15 cellular contexts compared by ENCODE assay signal in the genomic region with DNA sequence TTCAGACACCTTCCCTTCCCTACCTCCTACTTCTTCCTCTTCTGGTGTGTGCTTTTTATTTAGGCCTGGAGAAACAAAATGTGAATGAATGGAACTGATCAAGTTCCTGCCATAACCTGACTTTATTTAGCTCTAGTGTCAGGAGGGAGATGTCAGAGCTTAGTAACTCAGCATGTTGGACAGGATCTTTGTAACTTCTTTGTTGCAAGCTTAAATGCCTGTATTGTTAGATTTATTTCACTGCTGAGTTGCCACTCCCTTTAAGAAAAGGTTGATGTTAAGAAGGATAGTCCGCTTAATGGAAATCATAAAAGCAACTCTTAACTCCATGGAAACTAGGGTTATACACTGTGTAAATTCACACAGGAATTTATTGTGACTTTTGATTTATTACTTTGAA. TPM values are rescaled to one million over a fixed set of nuclear protein-coding genes. Genes with fewer than 3 reads are reported as not detected.
DNase-seq lines count a peak whose midpoint lies in the region; ATAC-seq and TF ChIP-seq lines count a peak whose summit lies in the region.
"Had no signal": no experiment of that assay in that cellular context is flagged by ENCODE, and none has a peak within 500 bp of the region (broad histone marks: within the 10 kb centered on the region; RNA-seq: fewer than 3 reads in every experiment).

No MANE protein-coding gene starts in this region.

- no peak overlapping the region for H3K4me3 ChIP-seq in SK-N-SH (ENCODE audit: low read depth in 2 of 2, low read length in 1 of 2)
- H3K4me3 ChIP-seq in GM23248: peak overlapping the region; percentile 28
- H3K4me3 ChIP-seq in neural cell (ENCODE audit: low read length): peak overlapping the region; percentile 81
- H3K4me3 ChIP-seq: skin epidermis had no signal

- ATAC-seq in SK-N-SH treated with all-trans-retinoic acid at 6 μM for 48 hours (no peak), GM21576 (IDR thresholded peaks at IDR 0.05; ENCODE audit: unreplicated experiment) (no peak)
- no peak for ATAC-seq in activated naive CD8-positive, alpha-beta T cell treated with anti-CD3 and anti-CD28 coated beads, Interleukin-2, amount 10 ng/mL, durations not matched to agents 7 days and 5 days (ENCODE audit: low read depth)

- H3K4me3 Mint-ChIP-seq in activated naive CD8-positive, alpha-beta T cell treated with anti-CD3 and anti-CD28 coated beads, Interleukin-2, amount 10 ng/mL, durations not matched to agents 7 days and 5 days: peak overlapping the region; percentile 74

- H3K36me3 ChIP-seq in SK-N-SH (replicated peaks in 1 of 2; ENCODE audit: control insufficient read depth in 1 of 2, insufficient read depth in 2 of 2, low read length in 1 of 2) (peaks cover 0 to 20% of the 10 kb centered on the region in 2 experiments), GM23248 (ENCODE audit: low read depth) (no peaks in the 10 kb centered on the region), neural cell (ENCODE audit: insufficient read depth, low read length) (no peaks in the 10 kb centered on the region)

- H3K27ac Mint-ChIP-seq in activated naive CD8-positive, alpha-beta T cell treated with anti-CD3 and anti-CD28 coated beads, Interleukin-2, amount 10 ng/mL, durations not matched to agents 7 days and 5 days: no peak overlapping the region
- H3K27ac Mint-ChIP-seq: H9 had no signal

- in situ Hi-C loops in GM23248 (cut with MboI): no loop called here

- no peaks in the 10 kb centered on the region for H3K9me2 ChIP-seq in SK-N-SH
- H3K9me2 ChIP-seq in GM23248 (ENCODE audit: insufficient read depth): no peaks in the 10 kb centered on the region
- no peaks in the 10 kb centered on the region for H3K9me2 ChIP-seq in neural cell (ENCODE audit: insufficient read depth, low read length)

- peaks cover 49% of the 10 kb centered on the region for H4K20me1 ChIP-seq in SK-N-SH (ENCODE audit: insufficient read depth)
- peaks cover 15% of the 10 kb centered on the region for H4K20me1 ChIP-seq in GM23248 (ENCODE audit: insufficient read depth)
- H4K20me1 ChIP-seq in neural cell (ENCODE audit: insufficient read depth): no peaks in the 10 kb centered on the region

- POLR2A ChIA-PET in SK-N-SH (lab: Yijun Ruan, JAX): no interaction called here
- POLR2A ChIA-PET in activated naive CD8-positive, alpha-beta T cell treated with anti-CD3 and anti-CD28 coated beads, Interleukin-2, amount 10 ng/mL, durations not matched to agents 7 days and 5 days (lab: Charles Lee): no interaction called here

- no peak overlapping the region for H2AFZ ChIP-seq in SK-N-SH (ENCODE audit: low read depth)
- H2AFZ ChIP-seq in GM23248: no peak overlapping the region
- H2AFZ ChIP-seq in neural cell (ENCODE audit: low read depth, low read length): no peak overlapping the region

- H3F3A ChIP-seq in SK-N-SH (replicated peaks; ENCODE audit: insufficient read depth) (no peaks in the 10 kb centered on the region), GM23248 (ENCODE audit: insufficient read depth) (no peaks in the 10 kb centered on the region), neural cell (ENCODE audit: insufficient read depth, low read length, poor library complexity, severe bottlenecking) (no peaks in the 10 kb centered on the region)

- peaks cover 13% of the 10 kb centered on the region for H3K36me3 Mint-ChIP-seq in activated naive CD8-positive, alpha-beta T cell treated with anti-CD3 and anti-CD28 coated beads, Interleukin-2, amount 10 ng/mL, durations not matched to agents 7 days and 5 days

- H3K9ac ChIP-seq in SK-N-SH (no peak overlapping the region), GM23248 (peak overlapping the region; percentile 25), neural cell (ENCODE audit: low read length) (no peak overlapping the region)

- DNase-seq in SK-N-SH: no peak
- no peak for DNase-seq in GM23248
- DNase-seq in activated naive CD8-positive, alpha-beta T cell treated with anti-CD3 and anti-CD28 coated beads, Interleukin-2, amount 10 ng/mL, durations not matched to agents 7 days and 5 days: no peak
- DNase-seq in stimulated activated CD4-positive, alpha-beta T cell treated with anti-CD3 and anti-CD28 coated beads, Interleukin-12 subunit alpha, Interleukin-12 subunit beta, amount 100 ng/mL, for 4 hours: no peak
- DNase-seq in kidney glomerular epithelial cell (lab: John Stamatoyannopoulos, UW): no peak
- DNase-seq: Caco-2, H9, NCI-H2081 treated with DMSO at 0.1 percent for 48 hours, Right ventricle myocardium superior, substantia nigra had no signal

- no peaks in the 10 kb centered on the region for H3K9me3 Mint-ChIP-seq in activated naive CD8-positive, alpha-beta T cell treated with anti-CD3 and anti-CD28 coated beads, Interleukin-2, amount 10 ng/mL, durations not matched to agents 7 days and 5 days

- H3K4me1 ChIP-seq in SK-N-SH (ENCODE audit: control insufficient read depth in 1 of 2, insufficient read depth in 2 of 2, low read depth in 1 of 2, low read length in 1 of 2) (peaks cover 11 to 32% of the 10 kb centered on the region in 2 experiments; a peak in 3 of 4 replicates), GM23248 (ENCODE audit: insufficient read depth) (peaks cover 22% of the 10 kb centered on the region)

- TF ChIP-seq CTCF in SK-N-SH (IDR thresholded peaks at IDR 0.05) (no peak), neural cell (IDR thresholded peaks at IDR 0.05; ENCODE audit: poor library complexity, severe bottlenecking) (no peak)

- peaks cover 7% of the 10 kb centered on the region for H3K27me3 Mint-ChIP-seq in activated naive CD8-positive, alpha-beta T cell treated with anti-CD3 and anti-CD28 coated beads, Interleukin-2, amount 10 ng/mL, durations not matched to agents 7 days and 5 days

- H3K27me3 ChIP-seq in SK-N-SH (ENCODE audit: insufficient read depth) (no peaks in the 10 kb centered on the region), GM23248 (replicated peaks; ENCODE audit: insufficient read depth) (no peaks in the 10 kb centered on the region), neural cell (ENCODE audit: insufficient read depth, low read depth, low read length) (no peaks in the 10 kb centered on the region)

- H3K4me2 ChIP-seq in SK-N-SH (peak overlapping the region; percentile 96; the same call in 1 of the 2 replicates), GM23248 (ENCODE audit: unreplicated experiment) (peak overlapping the region; percentile 33), neural cell (ENCODE audit: low read length) (peak overlapping the region; percentile 32)

- H3K4me1 Mint-ChIP-seq in activated naive CD8-positive, alpha-beta T cell treated with anti-CD3 and anti-CD28 coated beads, Interleukin-2, amount 10 ng/mL, durations not matched to agents 7 days and 5 days: peaks cover 25% of the 10 kb centered on the region

- WGBS in SK-N-SH (ENCODE audit: low lambda C conversion rate): 92% methylated on average over 1 of the region's 1 CpG
- 74 to 83% methylated on average over 1 of the region's 1 CpG for WGBS in GM23248 (ENCODE audit: low coverage in 1 of 2, low lambda C conversion rate in 2 of 2, missing lambda C conversion rate in 2 of 2), 2 experiments

- H3K9me3 ChIP-seq in SK-N-SH (no peaks in the 10 kb centered on the region), GM23248 (ENCODE audit: low read depth) (no peaks in the 10 kb centered on the region), neural cell (ENCODE audit: low read length) (no peaks in the 10 kb centered on the region)
- H3K9me3 ChIP-seq: Caco-2 had no signal

- H3K27ac ChIP-seq in SK-N-SH (ENCODE audit: low read depth in 2 of 2, low read length in 1 of 2) (no peak overlapping the region), GM23248 (no peak overlapping the region), neural cell (ENCODE audit: low read length) (no peak overlapping the region)
- H3K27ac ChIP-seq: 22Rv1 had no signal

- TF ChIP-seq EP300 in SK-N-SH (IDR thresholded peaks at IDR 0.05; ENCODE audit: borderline replicate concordance in 1 of 2, low read depth in 1 of 2, low read length in 1 of 2) (no peak), neural cell (conservative IDR thresholded peaks at IDR 0.05; ENCODE audit: poor library complexity, severe bottlenecking) (no peak)

- no peak for TF ChIP-seq RAD21 in SK-N-SH (IDR thresholded peaks at IDR 0.05; ENCODE audit: low read length)
- TF ChIP-seq RAD21 in neural cell (conservative IDR thresholded peaks at IDR 0.05): no peak

- CTCF ChIA-PET in SK-N-SH (lab: Yijun Ruan, JAX): interaction anchor here (1.0 to 4.2 kb wide), 4 partner anchors 209 to 518 kb away, joined by 3 to 15 read pairs (median 3); no protein-coding TSS in a partner anchor

- H3K79me2 ChIP-seq in SK-N-SH (ENCODE audit: insufficient read depth): peaks cover 77% of the 10 kb centered on the region
- peaks cover 72% of the 10 kb centered on the region for H3K79me2 ChIP-seq in GM23248 (ENCODE audit: insufficient read depth)
- H3K79me2 ChIP-seq in neural cell (replicated peaks; ENCODE audit: insufficient read depth, low read length): peaks cover 11% of the 10 kb centered on the region

TF ChIP-seq in SK-N-SH, 30 proteins besides CTCF, POLR2A, EP300 and RAD21 (continues in another document):
- no peak for TF ChIP-seq TAF1 (IDR thresholded peaks at IDR 0.05; ENCODE audit: borderline replicate concordance, low read depth, low read length)
- TF ChIP-seq GATA2 (CRISPR knock-in tag; IDR thresholded peaks at IDR 0.05): no peak

TF ChIP-seq in SK-N-SH treated with all-trans-retinoic acid at 6 μM for 48 hours, 23 proteins besides CTCF, POLR2A, EP300 and RAD21 (continues in another document):
- no peak for TF ChIP-seq ZFP30 (CRISPR knock-in tag; IDR thresholded peaks at IDR 0.05)
- TF ChIP-seq OSR1 (CRISPR knock-in tag; IDR thresholded peaks at IDR 0.05): no peak

TF ChIP-seq in neural cell, 6 proteins besides CTCF, POLR2A, EP300 and RAD21:
- TF ChIP-seq SMC3 (conservative IDR thresholded peaks at IDR 0.05; ENCODE audit: poor library complexity) (no peak), TAF1 (IDR thresholded peaks at IDR 0.05; ENCODE audit: low read depth) (no peak)

RNA-seq across cellular contexts. Expression of a gene that starts 2.2 kb away (rescaled TPM):
- 7.7 and 9.6 TPM in 2 replicates for polyA plus RNA-seq in SK-N-SH (2012; rRNA removed)
- polyA plus RNA-seq in SK-N-SH (2012; cell fraction: cytosol; rRNA removed): 9.0 and 9.2 TPM in 2 replicates
- polyA plus RNA-seq in SK-N-SH (2012; cell fraction: nucleus; rRNA removed): 20.5 and 22.1 TPM in 2 replicates
- 12.0 and 17.1 TPM in 2 replicates for total RNA-seq in GM23248 (2014; rRNA removed; shearing (Covaris generic))
- 28.5 and 29.1 TPM in 2 replicates for polyA plus RNA-seq in GM23248 (2016; fragmentation: Nextera tagmentation; extraction: Ambion mirVana)
- total RNA-seq in activated naive CD8-positive, alpha-beta T cell treated with anti-CD3 and anti-CD28 coated beads, Interleukin-2, amount 10 ng/mL, durations not matched to agents 7 days and 5 days: 10 to 100 TPM; 34.9 to 35.8 TPM
- 14.1 and 17.9 TPM in 2 replicates for polyA plus RNA-seq in neural cell
- 43.6 and 48.9 TPM in 2 replicates for polyA minus RNA-seq in neural cell

RNA-seq across cellular contexts. Expression of a gene that starts 17.9 kb away (rescaled TPM):
- polyA plus RNA-seq in SK-N-SH (2012; rRNA removed): 0.08 and 0.25 TPM in 2 replicates
- 0.18 and 0.24 TPM in 2 replicates for polyA plus RNA-seq in SK-N-SH (2012; cell fraction: cytosol; rRNA removed)
- 0.79 and 0.96 TPM in 2 replicates for polyA plus RNA-seq in SK-N-SH (2012; cell fraction: nucleus; rRNA removed)
- total RNA-seq in GM23248 (2014; rRNA removed; shearing (Covaris generic)): 0.38 and 0.86 TPM in 2 replicates
- polyA plus RNA-seq in GM23248 (2016; fragmentation: Nextera tagmentation; extraction: Ambion mirVana): 0.30 and 0.68 TPM in 2 replicates
- total RNA-seq in activated naive CD8-positive, alpha-beta T cell treated with anti-CD3 and anti-CD28 coated beads, Interleukin-2, amount 10 ng/mL, durations not matched to agents 7 days and 5 days: 10 to 100 TPM; 15.2 to 15.8 TPM
- polyA plus RNA-seq in neural cell: 24.6 and 26.1 TPM in 2 replicates
- polyA minus RNA-seq in neural cell: 25.9 and 26.1 TPM in 2 replicates

Comparison
In these comparisons a context has a peak if more than half of its experiments do, and no peak if none do; other contexts are left out.
1. H3K4me2 ChIP-seq: peak in every context shown above with its lines; median percentile 96 in SK-N-SH; 33 in GM23248; 32 in neural cell.
2. H3K4me3 ChIP-seq: peak in GM23248 (single experiment) and neural cell (single experiment); none in SK-N-SH (0 of 2).
3. RNA of a gene that starts 17.9 kb away (polyA plus RNA-seq): 24.6 to 26.1 TPM in neural cell; 0.30 to 0.68 TPM in GM23248 and 0.08 to 0.96 TPM in SK-N-SH; every median in the first group is over 10 times any median in the second.